28 cellular contexts compared by ENCODE assay signal in the genomic region with DNA sequence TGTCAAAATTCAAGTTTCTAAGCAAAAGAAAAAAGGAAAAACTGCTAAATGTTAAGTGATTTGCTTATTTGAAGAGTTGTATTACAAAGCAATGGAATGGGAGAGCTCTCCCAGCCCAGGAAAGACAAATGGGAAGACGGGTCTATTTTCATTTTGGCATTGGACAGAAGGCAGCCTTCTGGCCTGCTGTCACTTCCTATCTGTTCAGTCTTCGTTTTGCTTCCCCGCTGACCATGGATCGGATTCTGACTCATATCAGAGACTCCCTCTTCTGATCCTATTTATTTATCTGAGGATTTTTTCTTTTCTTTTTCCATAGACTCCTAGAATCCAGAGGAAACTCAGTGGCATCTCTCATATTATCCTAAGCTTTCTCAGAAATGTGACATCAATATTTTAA.
DNase-seq lines count a peak whose midpoint lies in the region; ATAC-seq, FAIRE-seq and TF ChIP-seq lines count a peak whose summit lies in the region.
"Had no signal": no experiment of that assay in that cellular context is flagged by ENCODE, and none has a peak within 500 bp of the region (broad histone marks: within the 10 kb centered on the region; RNA-seq: fewer than 3 reads in every experiment).

No MANE protein-coding gene starts in this region.

- BruUV-seq in endothelial cell of umbilical vein (replicated peaks; lab: Mats Ljungman, UMichigan) = no TSS peak

- H3K4me3 ChIP-seq in AG04450 (ENCODE audit: low read depth, low read length) = no peak overlapping the region
- H3K4me3 ChIP-seq in SK-N-SH (ENCODE audit: low read depth in 2 of 2, low read length in 1 of 2) = no peak overlapping the region
- H3K4me3 ChIP-seq in endothelial cell of umbilical vein (replicated peaks in 1 of 3; ENCODE audit: insufficient read depth in 1 of 3, low read depth in 1 of 3, low read length in 3 of 3) = no peak overlapping the region
- H3K4me3 ChIP-seq: body of pancreas, right lobe of liver, stomach, uterus had no signal

- H3K4me1 ChIP-seq in SK-N-SH (ENCODE audit: control insufficient read depth in 1 of 2, insufficient read depth in 2 of 2, low read depth in 1 of 2, low read length in 1 of 2) (peaks cover 0 to 14% of the 10 kb centered on the region in 2 experiments; a peak in 1 of 4 replicates), endothelial cell of umbilical vein (ENCODE audit: control insufficient read depth, extremely low read depth, insufficient read depth, low read length) (no peaks in the 10 kb centered on the region)
- H3K4me1 ChIP-seq: body of pancreas, right lobe of liver, uterus had no signal

- no peaks in the 10 kb centered on the region for H3K9me1 ChIP-seq in endothelial cell of umbilical vein (replicated peaks; ENCODE audit: control insufficient read depth, extremely low read depth, insufficient read depth, low read length)

- no peak for TF ChIP-seq RAD21 in SK-N-SH (IDR thresholded peaks at IDR 0.05; ENCODE audit: low read length)

- intact Hi-C loops in endothelial cell of umbilical vein (cut with micrococcal nuclease) = no loop called here

- no peaks in the 10 kb centered on the region for H3K27me3 Mint-ChIP-seq in nephron (ENCODE audit: low read depth)
- H3K27me3 Mint-ChIP-seq: CD4-positive, CD25-positive, alpha-beta regulatory T cell; central memory CD8-positive, alpha-beta T cell; progenitor cell of endocrine pancreas had no signal

- dilution Hi-C loops in endothelial cell of umbilical vein (cut with MboI; ENCODE audit: extremely low pct_ligation_motif_present, low sequenced_read_pairs) = no loop called here

- H3K27ac ChIP-seq in AG04450 (ENCODE audit: low read depth, low read length) (no peak overlapping the region), SK-N-SH (ENCODE audit: low read depth in 2 of 2, low read length in 1 of 2) (peak overlapping the region; percentile 14 to 43; a peak in 2 of 4 replicates), endothelial cell of umbilical vein (ENCODE audit: insufficient read depth, low read depth, low read length) (no peak overlapping the region)
- H3K27ac ChIP-seq: body of pancreas, right lobe of liver, stomach, uterus had no signal

- no peaks in the 10 kb centered on the region for H3K9me2 ChIP-seq in SK-N-SH

- POLR2A ChIA-PET in AG04450 (lab: Yijun Ruan, JAX) (no interaction called here), SK-N-SH (lab: Yijun Ruan, JAX) (no interaction called here), endothelial cell of umbilical vein (lab: Charles Lee) (no interaction called here)

- H3K4me1 Mint-ChIP-seq in nephron = peaks cover 58% of the 10 kb centered on the region
- H3K4me1 Mint-ChIP-seq: CD4-positive, CD25-positive, alpha-beta regulatory T cell; central memory CD8-positive, alpha-beta T cell; immature natural killer cell had no signal

- no peaks in the 10 kb centered on the region for H3K27me3 ChIP-seq in AG04450 (ENCODE audit: control insufficient read depth, insufficient read depth, low read length)
- no peaks in the 10 kb centered on the region for H3K27me3 ChIP-seq in SK-N-SH (ENCODE audit: insufficient read depth)
- no peaks in the 10 kb centered on the region for H3K27me3 ChIP-seq in endothelial cell of umbilical vein (ENCODE audit: control insufficient read depth in 2 of 2, insufficient read depth in 2 of 2, low read length in 2 of 2)
- H3K27me3 ChIP-seq: body of pancreas, right lobe of liver, stomach, uterus had no signal

- no peaks in the 10 kb centered on the region for H3K36me3 Mint-ChIP-seq in nephron (ENCODE audit: low read depth)
- H3K36me3 Mint-ChIP-seq: CD4-positive, CD25-positive, alpha-beta regulatory T cell; immature natural killer cell had no signal

- H3K4me2 ChIP-seq in SK-N-SH = 0 out of 2 replicates have a peak overlapping the region, but pooled peaks have one; percentile 30
- H3K4me2 ChIP-seq in endothelial cell of umbilical vein (ENCODE audit: insufficient read depth, low read length) = no peak overlapping the region

- no peaks in the 10 kb centered on the region for H3K9me3 ChIP-seq in AG04450 (ENCODE audit: control insufficient read depth, insufficient read depth, low read length)
- H3K9me3 ChIP-seq in SK-N-SH = no peaks in the 10 kb centered on the region
- no peaks in the 10 kb centered on the region for H3K9me3 ChIP-seq in endothelial cell of umbilical vein (replicated peaks; ENCODE audit: control insufficient read depth, insufficient read depth, low read length)
- H3K9me3 ChIP-seq: body of pancreas, right lobe of liver, stomach, uterus had no signal

- TF ChIP-seq EP300 in SK-N-SH (IDR thresholded peaks at IDR 0.05; ENCODE audit: borderline replicate concordance in 1 of 2, low read depth in 1 of 2, low read length in 1 of 2) = peak in 1 of 2 experiments; percentile 26; a peak in 1 of 4 replicates

- no peaks in the 10 kb centered on the region for H3K36me3 ChIP-seq in SK-N-SH (replicated peaks in 1 of 2; ENCODE audit: control insufficient read depth in 1 of 2, insufficient read depth in 2 of 2, low read length in 1 of 2)
- no peaks in the 10 kb centered on the region for H3K36me3 ChIP-seq in endothelial cell of umbilical vein (ENCODE audit: control insufficient read depth in 2 of 2, extremely low read depth in 1 of 2, insufficient read depth in 2 of 2, low read length in 2 of 2)
- H3K36me3 ChIP-seq: right lobe of liver, stomach, uterus had no signal

- TF ChIP-seq CTCF in AG04450 (IDR thresholded peaks at IDR 0.05; ENCODE audit: low read depth, low read length) = no peak
- no peak for TF ChIP-seq CTCF in SK-N-SH (IDR thresholded peaks at IDR 0.05)
- TF ChIP-seq CTCF in endothelial cell of umbilical vein (IDR thresholded peaks at IDR 0.05; ENCODE audit: extremely low read depth in 1 of 2, insufficient read depth in 1 of 2, low read depth in 1 of 2, low read length in 2 of 2) = no peak
- no peak for TF ChIP-seq CTCF in nephron (IDR thresholded peaks at IDR 0.05; ENCODE audit: unreplicated experiment in 3 of 3)

- H3K79me2 ChIP-seq in SK-N-SH (ENCODE audit: insufficient read depth) (no peaks in the 10 kb centered on the region), endothelial cell of umbilical vein (ENCODE audit: control insufficient read depth, insufficient read depth, low read length) (no peaks in the 10 kb centered on the region)

- H3K9ac ChIP-seq in SK-N-SH (no peak overlapping the region), endothelial cell of umbilical vein (replicated peaks; ENCODE audit: extremely low read depth, insufficient read depth, low read length) (no peak overlapping the region)

- H2AFZ ChIP-seq in SK-N-SH (ENCODE audit: low read depth) (no peak overlapping the region), endothelial cell of umbilical vein (ENCODE audit: low read depth, low read length) (no peak overlapping the region)

- CTCF ChIA-PET in AG04450 (lab: Charles Lee) (interaction anchor here (0.8 to 1.5 kb wide), 2 partner anchors 8 to 33 kb away, joined by 3 read pairs; no protein-coding TSS in a partner anchor), SK-N-SH (lab: Yijun Ruan, JAX) (no interaction called here), endothelial cell of umbilical vein (lab: Charles Lee) (no interaction called here)

- peaks cover 5% of the 10 kb centered on the region for H3F3A ChIP-seq in SK-N-SH (replicated peaks; ENCODE audit: insufficient read depth)

- H3K9me3 Mint-ChIP-seq in nephron = no peaks in the 10 kb centered on the region
- H3K9me3 Mint-ChIP-seq: neural crest cell had no signal

- peak overlapping the region in 2 of 3 experiments; percentile 17 to 34 for H3K27ac Mint-ChIP-seq in nephron
- H3K27ac Mint-ChIP-seq: CD4-positive, CD25-positive, alpha-beta regulatory T cell; HFFc6; immature natural killer cell; progenitor cell of endocrine pancreas had no signal

- ATAC-seq in GM19035 (IDR thresholded peaks at IDR 0.05; ENCODE audit: unreplicated experiment) (no peak), HG02763 (IDR thresholded peaks at IDR 0.05; ENCODE audit: unreplicated experiment) (no peak), HG03342 (IDR thresholded peaks at IDR 0.05; ENCODE audit: unreplicated experiment) (no peak)
- ATAC-seq: body of pancreas, right lobe of liver had no signal

- H3K4me3 Mint-ChIP-seq in nephron = no peak overlapping the region
- H3K4me3 Mint-ChIP-seq: CD4-positive, CD25-positive, alpha-beta regulatory T cell; central memory CD8-positive, alpha-beta T cell; HFFc6; immature natural killer cell; neural crest cell had no signal

- no peak for FAIRE-seq in endothelial cell of umbilical vein (lab: Jason Lieb, UNC)
- FAIRE-seq: A204.1 had no signal

- 17% methylated on average over 4 of the region's 4 CpGs for WGBS in SK-N-SH (ENCODE audit: low lambda C conversion rate)

- DNase-seq in AG04450 (ENCODE audit: low read depth, low spot score) (peak; percentile 18), SK-N-SH (no peak), endothelial cell of umbilical vein (ENCODE audit: low read depth, low spot score) (no peak), occipital lobe (lab: John Stamatoyannopoulos, UW) (no peak)
- DNase-seq: activated CD4-positive, alpha-beta T cell treated with anti-CD3 and anti-CD28 coated beads, Interleukin-2, amount 50 U/mL, for 48 hours; activated naive CD4-positive, alpha-beta T cell; AML-193; body of pancreas; Calu3; CD4-positive, CD25-positive, alpha-beta regulatory T cell; DND-41; GOT3; HFFc6; immature natural killer cell; NCI-H2081 treated with DMSO at 0.1 percent for 48 hours; right lobe of liver; RPMI8226; stimulated activated CD4-positive, alpha-beta T cell treated with anti-CD3 and anti-CD28 coated beads, Interleukin-4, amount 100 ng/mL, for 1 hour; stomach; uterus had no signal

- no peak for TF ChIP-seq POLR2A in endothelial cell of umbilical vein (IDR thresholded peaks at IDR 0.05; ENCODE audit: low read depth, low read length)

- no peaks in the 10 kb centered on the region for H4K20me1 ChIP-seq in SK-N-SH (ENCODE audit: insufficient read depth)
- no peaks in the 10 kb centered on the region for H4K20me1 ChIP-seq in endothelial cell of umbilical vein (replicated peaks; ENCODE audit: control insufficient read depth, extremely low read depth, insufficient read depth, low read length)

TF ChIP-seq in SK-N-SH, 30 proteins besides CTCF, POLR2A, EP300 and RAD21 (continues in another document):
- TF ChIP-seq EZH2phosphoT487 (IDR thresholded peaks at IDR 0.05; ENCODE audit: borderline replicate concordance, low read depth) (no peak), GATA2 (CRISPR knock-in tag; IDR thresholded peaks at IDR 0.05) (no peak), RXRA (IDR thresholded peaks at IDR 0.05; ENCODE audit: borderline replicate concordance, low read depth) (no peak)

TF ChIP-seq in endothelial cell of umbilical vein, 7 proteins besides CTCF, POLR2A, EP300 and RAD21:
- TF ChIP-seq MYC (IDR thresholded peaks at IDR 0.05; ENCODE audit: low read depth, low read length) (no peak), FOS (IDR thresholded peaks at IDR 0.05; ENCODE audit: borderline replicate concordance, insufficient read depth, low read length) (peak; percentile 18)

Comparison
In these comparisons a context has a peak if more than half of its experiments do, and no peak if none do; other contexts are left out.
1. H3K27ac ChIP-seq: peak in SK-N-SH (2 of 2); none in AG04450 (single experiment) and endothelial cell of umbilical vein (single experiment).